In genomic region chr6:154683756-154684523, GRCh38 we compare ENCODE assay signal across 8 cellular contexts. TPM values are rescaled to one million over a fixed set of nuclear protein-coding genes. Genes with fewer than 3 reads are reported as not detected.
DNase-seq lines count a peak whose midpoint lies in the region; ATAC-seq and TF ChIP-seq lines count a peak whose summit lies in the region.

No MANE protein-coding gene starts in this region.

- no peaks in the 10 kb centered on the region for H3K9me3 ChIP-seq in osteoblast (ENCODE audit: low read depth, low read length)

- peak overlapping the region; percentile 92 for H3K27ac Mint-ChIP-seq in activated B cell treated with CpG ODN at 0.5 μM for 24 hours
- no peak overlapping the region for H3K27ac Mint-ChIP-seq in activated T-helper 1 cell treated with anti-CD3 and anti-CD28 coated beads, Interleukin-12 subunit alpha, Interleukin-12 subunit beta, Interleukin-2, Interleukin-4 antibody, amounts not matched to agents 30 ng/mL and 10 ng/mL and 1 ng/mL, durations not matched to agents 14 hours and 24 hours and 36 hours

- H3K9me3 Mint-ChIP-seq in activated B cell treated with CpG ODN at 0.5 μM for 24 hours: no peaks in the 10 kb centered on the region
- H3K9me3 Mint-ChIP-seq in activated T-helper 1 cell treated with anti-CD3 and anti-CD28 coated beads, Interleukin-12 subunit alpha, Interleukin-12 subunit beta, Interleukin-2, Interleukin-4 antibody, amounts not matched to agents 30 ng/mL and 10 ng/mL and 1 ng/mL, durations not matched to agents 14 hours and 24 hours and 36 hours: no peaks in the 10 kb centered on the region

- POLR2A ChIA-PET in activated B cell treated with CpG ODN at 0.5 μM for 24 hours (lab: Charles Lee): interaction anchor here (0.6 to 1.3 kb wide), 3 partner anchors 46 to 61 kb away, joined by 3 read pairs; no protein-coding TSS in a partner anchor

- H3K36me3 ChIP-seq in osteoblast (ENCODE audit: insufficient read depth, low read length): no peaks in the 10 kb centered on the region

- peaks cover 44% of the 10 kb centered on the region for H3K4me1 Mint-ChIP-seq in activated B cell treated with CpG ODN at 0.5 μM for 24 hours
- H3K4me1 Mint-ChIP-seq in activated T-helper 1 cell treated with anti-CD3 and anti-CD28 coated beads, Interleukin-12 subunit alpha, Interleukin-12 subunit beta, Interleukin-2, Interleukin-4 antibody, amounts not matched to agents 30 ng/mL and 10 ng/mL and 1 ng/mL, durations not matched to agents 14 hours and 24 hours and 36 hours (ENCODE audit: low read depth): peaks cover 13% of the 10 kb centered on the region

- CTCF ChIA-PET in activated B cell treated with CpG ODN at 0.5 μM for 24 hours (lab: Charles Lee): interaction anchor here (1.0 to 1.4 kb wide), 4 partner anchors 8 to 122 kb away, joined by 3 to 10 read pairs (median 4); no protein-coding TSS in a partner anchor

- no peak overlapping the region for H3K27ac ChIP-seq in osteoblast (ENCODE audit: low read depth, low read length)

- H3K4me3 Mint-ChIP-seq in activated B cell treated with CpG ODN at 0.5 μM for 24 hours: peak overlapping the region; percentile 46
- H3K4me3 Mint-ChIP-seq in activated T-helper 1 cell treated with anti-CD3 and anti-CD28 coated beads, Interleukin-12 subunit alpha, Interleukin-12 subunit beta, Interleukin-2, Interleukin-4 antibody, amounts not matched to agents 30 ng/mL and 10 ng/mL and 1 ng/mL, durations not matched to agents 14 hours and 24 hours and 36 hours: no peak overlapping the region

- intact Hi-C loops in activated B cell treated with CpG ODN at 0.5 μM for 24 hours (cut with micrococcal nuclease): loop anchor here (1.0 kb wide), 2 partner anchors 31 to 49 kb away; partner anchors contain the start of gene SCAF8
- intact Hi-C loops in activated T-helper 1 cell treated with anti-CD3 and anti-CD28 coated beads, Interleukin-12 subunit alpha, Interleukin-12 subunit beta, Interleukin-2, Interleukin-4 antibody, amounts not matched to agents 30 ng/mL and 10 ng/mL and 1 ng/mL, durations not matched to agents 14 hours and 24 hours and 36 hours (cut with micrococcal nuclease): no loop called here

- no peaks in the 10 kb centered on the region for H3K27me3 Mint-ChIP-seq in activated B cell treated with CpG ODN at 0.5 μM for 24 hours
- peaks cover 17% of the 10 kb centered on the region for H3K27me3 Mint-ChIP-seq in activated T-helper 1 cell treated with anti-CD3 and anti-CD28 coated beads, Interleukin-12 subunit alpha, Interleukin-12 subunit beta, Interleukin-2, Interleukin-4 antibody, amounts not matched to agents 30 ng/mL and 10 ng/mL and 1 ng/mL, durations not matched to agents 14 hours and 24 hours and 36 hours (ENCODE audit: insufficient read depth)

- peak; percentile 91 for ATAC-seq in GM19463 (IDR thresholded peaks at IDR 0.05; ENCODE audit: unreplicated experiment)
- ATAC-seq in HG03442 (IDR thresholded peaks at IDR 0.05; ENCODE audit: unreplicated experiment): peak; percentile 89
- ATAC-seq in activated B cell treated with CpG ODN at 0.5 μM for 24 hours (ENCODE audit: low read depth): peak; percentile 89

- TF ChIP-seq CTCF in activated B cell treated with CpG ODN at 0.5 μM for 24 hours (IDR thresholded peaks at IDR 0.05) (no peak), osteoblast (IDR thresholded peaks at IDR 0.05; ENCODE audit: extremely low read depth, low read depth, low read length) (no peak)

- peak overlapping the region; percentile 77 for H2AFZ ChIP-seq in osteoblast (ENCODE audit: low read length)

- no peaks in the 10 kb centered on the region for H3K36me3 Mint-ChIP-seq in activated B cell treated with CpG ODN at 0.5 μM for 24 hours (ENCODE audit: low read depth)
- no peaks in the 10 kb centered on the region for H3K36me3 Mint-ChIP-seq in activated T-helper 1 cell treated with anti-CD3 and anti-CD28 coated beads, Interleukin-12 subunit alpha, Interleukin-12 subunit beta, Interleukin-2, Interleukin-4 antibody, amounts not matched to agents 30 ng/mL and 10 ng/mL and 1 ng/mL, durations not matched to agents 14 hours and 24 hours and 36 hours (ENCODE audit: low read depth)

- no peaks in the 10 kb centered on the region for H3K79me2 ChIP-seq in osteoblast (ENCODE audit: insufficient read depth, low read length)

- peaks cover 6% of the 10 kb centered on the region for H3K4me1 ChIP-seq in osteoblast (ENCODE audit: insufficient read depth, low read length)

- no peaks in the 10 kb centered on the region for H3K27me3 ChIP-seq in osteoblast (ENCODE audit: insufficient read depth, low read length)

- peak overlapping the region; percentile 34 for H3K4me3 ChIP-seq in osteoblast (ENCODE audit: insufficient read depth, low read length)

- peak; percentile 40 for DNase-seq in COLO829 (ENCODE audit: low spot score)
- DNase-seq in activated B cell treated with CpG ODN at 0.5 μM for 24 hours: no peak
- peak; percentile 93 for DNase-seq in osteoblast (ENCODE audit: insufficient read length, low spot score, missing footprints)
- DNase-seq in activated T-helper 1 cell treated with anti-CD3 and anti-CD28 coated beads, Interleukin-12 subunit alpha, Interleukin-12 subunit beta, Interleukin-2, Interleukin-4 antibody, amounts not matched to agents 30 ng/mL and 10 ng/mL and 1 ng/mL, durations not matched to agents 14 hours and 24 hours and 36 hours (ENCODE audit: low spot score): no peak
- no peak for DNase-seq in cortex of kidney (lab: John Stamatoyannopoulos, UW)
- no peak for DNase-seq in ecto neural progenitor cell (ENCODE audit: low spot score)

- H4K20me1 ChIP-seq in osteoblast (ENCODE audit: insufficient read depth, low read length): no peaks in the 10 kb centered on the region

- peak overlapping the region; percentile 70 for H3K4me2 ChIP-seq in osteoblast (ENCODE audit: insufficient read depth, low read length)

RNA-seq across cellular contexts. Expression of gene SCAF8, which starts 49.3 kb away (rescaled TPM):
- 56.8 and 65.2 TPM in 2 replicates for total RNA-seq in activated B cell treated with CpG ODN at 0.5 μM for 24 hours
- total RNA-seq in osteoblast: 36.2 and 40.5 TPM in 2 replicates
- 37.7 and 40.9 TPM in 2 replicates for total RNA-seq in activated T-helper 1 cell treated with anti-CD3 and anti-CD28 coated beads, Interleukin-12 subunit alpha, Interleukin-12 subunit beta, Interleukin-2, Interleukin-4 antibody, amounts not matched to agents 30 ng/mL and 10 ng/mL and 1 ng/mL, durations not matched to agents 14 hours and 24 hours and 36 hours

Comparison
In these comparisons a context has a peak if more than half of its experiments do, and no peak if none do; other contexts are left out.
1. DNase-seq: peak in COLO829 (single experiment) and osteoblast (single experiment); none in activated B cell treated with CpG ODN at 0.5 μM for 24 hours (single experiment), activated T-helper 1 cell treated with anti-CD3 and anti-CD28 coated beads, Interleukin-12 subunit alpha, Interleukin-12 subunit beta, Interleukin-2, Interleukin-4 antibody, amounts not matched to agents 30 ng/mL and 10 ng/mL and 1 ng/mL, durations not matched to agents 14 hours and 24 hours and 36 hours (single experiment), cortex of kidney (single experiment) and ecto neural progenitor cell (single experiment).
2. Peak in every context shown above with its lines, with median percentiles within 50 percentile points of each other: ATAC-seq.